Comparison of ENCODE assay signal across 14 cellular contexts in the genomic region with DNA sequence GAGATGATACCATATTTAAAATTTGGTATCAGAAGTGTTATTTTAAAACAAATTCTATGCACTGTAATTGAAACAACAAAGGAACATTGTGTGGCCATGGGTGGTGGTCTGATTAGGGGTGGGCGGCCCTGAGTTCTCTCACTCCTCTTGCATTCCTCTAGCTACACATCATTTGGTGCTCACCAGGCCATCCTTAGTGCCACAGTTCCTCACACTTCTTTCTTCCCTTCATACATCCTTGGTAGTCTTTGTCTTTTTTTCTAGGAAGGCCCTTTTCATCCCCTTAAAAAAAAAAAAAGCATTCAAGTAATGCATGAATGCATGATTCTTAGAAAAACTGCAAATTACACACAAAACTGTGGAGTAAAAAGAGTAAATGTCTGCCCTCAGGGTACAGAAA. TPM values are rescaled to one million over a fixed set of nuclear protein-coding genes. Genes with fewer than 3 reads are reported as not detected.
DNase-seq lines count a peak whose midpoint lies in the region; ATAC-seq lines count a peak whose summit lies in the region.
"Had no signal": no experiment of that assay in that cellular context is flagged by ENCODE, and none has a peak within 500 bp of the region (broad histone marks: within the 10 kb centered on the region; RNA-seq: fewer than 3 reads in every experiment).

No MANE protein-coding gene starts in this region.

- peaks cover 12% of the 10 kb centered on the region for H3K27me3 Mint-ChIP-seq in activated naive CD4-positive, alpha-beta T cell treated with anti-CD3 and anti-CD28 coated beads, Interleukin-2, amount 10 ng/mL, durations not matched to agents 7 days and 5 days
- no peaks in the 10 kb centered on the region for H3K27me3 Mint-ChIP-seq in activated naive CD8-positive, alpha-beta T cell treated with anti-CD3 and anti-CD28 coated beads for 36 hours
- no peaks in the 10 kb centered on the region for H3K27me3 Mint-ChIP-seq in memory B cell
- H3K27me3 Mint-ChIP-seq: T-helper 17 cell had no signal

- no peak for DNase-seq in activated naive CD4-positive, alpha-beta T cell treated with anti-CD3 and anti-CD28 coated beads, Interleukin-2, amount 10 ng/mL, durations not matched to agents 7 days and 5 days
- no peak for DNase-seq in activated naive CD4-positive, alpha-beta T cell treated with anti-CD3 and anti-CD28 coated beads, Interleukin-2, amount 50 U/mL, for 72 hours (ENCODE audit: low spot score in 2 of 2)
- DNase-seq in activated naive CD8-positive, alpha-beta T cell treated with anti-CD3 and anti-CD28 coated beads for 36 hours = no peak
- DNase-seq in memory B cell (ENCODE audit: low spot score in 2 of 2) (no peak), aorta (no peak), NCI-H748 treated with DMSO at 0.1 percent for 48 hours (lab: John Stamatoyannopoulos, UW) (no peak), inferior parietal cortex (ENCODE audit: extremely low spot score) (no peak)
- DNase-seq: heart left ventricle, NCI-H1048, NCI-H526 treated with DMSO at 0.1 percent for 48 hours, substantia nigra, T-helper 17 cell had no signal

- peaks cover 8% of the 10 kb centered on the region in 2 donors for H3K4me1 ChIP-seq in aorta (ENCODE audit: control insufficient read depth in 1 of 2, insufficient read depth in 2 of 2, low read length in 2 of 2)

- H3K9me3 ChIP-seq in aorta (ENCODE audit: control insufficient read depth, low read length) = no peaks in the 10 kb centered on the region
- H3K9me3 ChIP-seq: heart left ventricle had no signal

- H3K27me3 ChIP-seq in aorta (ENCODE audit: control insufficient read depth in 1 of 2, insufficient read depth in 2 of 2, low read length in 1 of 2) = no peaks in the 10 kb centered on the region
- H3K27me3 ChIP-seq: heart left ventricle had no signal

- ATAC-seq in activated naive CD4-positive, alpha-beta T cell treated with anti-CD3 and anti-CD28 coated beads, Interleukin-2, amount 50 U/mL, for 72 hours = no peak
- no peak for ATAC-seq in memory B cell (ENCODE audit: low read depth)
- ATAC-seq in aorta (ENCODE audit: low FRiP score) = no peak
- ATAC-seq in HG02981 (IDR thresholded peaks at IDR 0.05; ENCODE audit: unreplicated experiment) = no peak
- ATAC-seq: heart left ventricle, T-helper 17 cell had no signal

- no peak overlapping the region for H3K27ac Mint-ChIP-seq in activated naive CD4-positive, alpha-beta T cell treated with anti-CD3 and anti-CD28 coated beads, Interleukin-2, amount 10 ng/mL, durations not matched to agents 7 days and 5 days
- H3K27ac Mint-ChIP-seq in activated naive CD4-positive, alpha-beta T cell treated with anti-CD3 and anti-CD28 coated beads, Interleukin-2, amount 50 U/mL, for 72 hours = no peak overlapping the region
- no peak overlapping the region for H3K27ac Mint-ChIP-seq in activated naive CD8-positive, alpha-beta T cell treated with anti-CD3 and anti-CD28 coated beads for 36 hours
- H3K27ac Mint-ChIP-seq in memory B cell = no peak overlapping the region
- H3K27ac Mint-ChIP-seq: dendritic cell treated with granulocyte-macrophage colony-stimulating factor and Interleukin-4, amounts not matched to agents 40 ng/mL and 50 ng/mL, for 4 days; T-helper 17 cell had no signal

- H3K4me3 Mint-ChIP-seq in activated naive CD4-positive, alpha-beta T cell treated with anti-CD3 and anti-CD28 coated beads, Interleukin-2, amount 10 ng/mL, durations not matched to agents 7 days and 5 days = peak overlapping the region; percentile 19
- H3K4me3 Mint-ChIP-seq in activated naive CD8-positive, alpha-beta T cell treated with anti-CD3 and anti-CD28 coated beads for 36 hours = peak overlapping the region; percentile 65
- peak overlapping the region; percentile 2 for H3K4me3 Mint-ChIP-seq in memory B cell
- H3K4me3 Mint-ChIP-seq: dendritic cell treated with granulocyte-macrophage colony-stimulating factor and Interleukin-4, amounts not matched to agents 40 ng/mL and 50 ng/mL, for 4 days had no signal

- peaks cover 51% of the 10 kb centered on the region for H3K4me1 Mint-ChIP-seq in activated naive CD4-positive, alpha-beta T cell treated with anti-CD3 and anti-CD28 coated beads, Interleukin-2, amount 10 ng/mL, durations not matched to agents 7 days and 5 days
- peaks cover 45% of the 10 kb centered on the region for H3K4me1 Mint-ChIP-seq in activated naive CD8-positive, alpha-beta T cell treated with anti-CD3 and anti-CD28 coated beads for 36 hours
- peaks cover 20% of the 10 kb centered on the region for H3K4me1 Mint-ChIP-seq in memory B cell

- H3K9me3 Mint-ChIP-seq in activated naive CD4-positive, alpha-beta T cell treated with anti-CD3 and anti-CD28 coated beads, Interleukin-2, amount 10 ng/mL, durations not matched to agents 7 days and 5 days = no peaks in the 10 kb centered on the region
- no peaks in the 10 kb centered on the region for H3K9me3 Mint-ChIP-seq in activated naive CD4-positive, alpha-beta T cell treated with anti-CD3 and anti-CD28 coated beads, Interleukin-2, amount 50 U/mL, for 72 hours
- H3K9me3 Mint-ChIP-seq in activated naive CD8-positive, alpha-beta T cell treated with anti-CD3 and anti-CD28 coated beads for 36 hours = no peaks in the 10 kb centered on the region
- no peaks in the 10 kb centered on the region for H3K9me3 Mint-ChIP-seq in memory B cell
- H3K9me3 Mint-ChIP-seq: dendritic cell treated with granulocyte-macrophage colony-stimulating factor and Interleukin-4, amounts not matched to agents 40 ng/mL and 50 ng/mL, for 4 days had no signal

- CTCF ChIA-PET in activated naive CD4-positive, alpha-beta T cell treated with anti-CD3 and anti-CD28 coated beads, Interleukin-2, amount 10 ng/mL, durations not matched to agents 7 days and 5 days (lab: Charles Lee) = interaction anchor here (0.9 kb wide), 1 partner anchor 38 kb away, joined by 4 read pairs; no protein-coding TSS in a partner anchor

- H3K36me3 ChIP-seq in aorta (ENCODE audit: control insufficient read depth in 1 of 2, insufficient read depth in 2 of 2, low read length in 1 of 2) = no peaks in the 10 kb centered on the region

- H3K4me3 ChIP-seq in aorta (ENCODE audit: low read length in 2 of 2) = peak overlapping the region; percentile 36 to 88

- H3K27ac ChIP-seq in aorta (ENCODE audit: low read depth in 1 of 2, low read length in 2 of 2) = no peak overlapping the region

- intact Hi-C loops in aorta (cut with DNase I) = loop anchor here in 1 of 2 donors (5.0 kb wide), 1 partner anchor 35 kb away; no protein-coding TSS in a partner anchor

- peaks cover 25% of the 10 kb centered on the region for H3K36me3 Mint-ChIP-seq in activated naive CD4-positive, alpha-beta T cell treated with anti-CD3 and anti-CD28 coated beads, Interleukin-2, amount 10 ng/mL, durations not matched to agents 7 days and 5 days
- H3K36me3 Mint-ChIP-seq in activated naive CD4-positive, alpha-beta T cell treated with anti-CD3 and anti-CD28 coated beads, Interleukin-2, amount 50 U/mL, for 72 hours = peaks cover 14 to 17% of the 10 kb centered on the region in 2 donors
- H3K36me3 Mint-ChIP-seq in activated naive CD8-positive, alpha-beta T cell treated with anti-CD3 and anti-CD28 coated beads for 36 hours = peaks cover 32% of the 10 kb centered on the region
- H3K36me3 Mint-ChIP-seq in memory B cell = peaks cover 7% of the 10 kb centered on the region

- 54 to 69% methylated on average over 1 of the region's 1 CpG for WGBS in aorta, 2 donors

RNA-seq across cellular contexts. Expression of a gene that starts 2.4 kb away (rescaled TPM):
- not detected for total RNA-seq in activated naive CD4-positive, alpha-beta T cell treated with anti-CD3 and anti-CD28 coated beads, Interleukin-2, amount 50 U/mL, for 72 hours
- not detected for total RNA-seq in activated naive CD8-positive, alpha-beta T cell treated with anti-CD3 and anti-CD28 coated beads for 36 hours
- total RNA-seq in aorta = not detected
- under 1 TPM in 1 of 2 donors, not detected in 1; 0.49 TPM for polyA plus RNA-seq in aorta
- total RNA-seq: heart left ventricle, T-helper 17 cell had no signal
- polyA plus RNA-seq: heart left ventricle had no signal

RNA-seq across cellular contexts. Expression of a gene that starts 2.4 kb away (rescaled TPM):
- 10 to 100 TPM in 1 of 2 donors, 1 to 10 TPM in 1; 7.1 to 14.3 TPM for total RNA-seq in activated naive CD4-positive, alpha-beta T cell treated with anti-CD3 and anti-CD28 coated beads, Interleukin-2, amount 50 U/mL, for 72 hours
- 10 to 100 TPM; 16.3 to 16.4 TPM for total RNA-seq in activated naive CD8-positive, alpha-beta T cell treated with anti-CD3 and anti-CD28 coated beads for 36 hours
- 10 to 100 TPM; 57.3 to 58.7 TPM for total RNA-seq in aorta
- polyA plus RNA-seq in aorta = 10 to 100 TPM; 14.4 to 21.8 TPM

Comparison
In these comparisons a context has a peak if more than half of its experiments do, and no peak if none do; other contexts are left out.
1. H3K4me3 Mint-ChIP-seq: peak in every context shown above with its lines; median percentile 65 in activated naive CD8-positive, alpha-beta T cell treated with anti-CD3 and anti-CD28 coated beads for 36 hours; 19 in activated naive CD4-positive, alpha-beta T cell treated with anti-CD3 and anti-CD28 coated beads, Interleukin-2, amount 10 ng/mL, durations not matched to agents 7 days and 5 days; 2 in memory B cell.